ENCODE assay signal across 23 cellular contexts in genomic region chr5:16025681-16026080, GRCh38.
"Had no signal": no experiment of that assay in that cellular context is flagged by ENCODE, and none has a peak within 500 bp of the region (broad histone marks: within the 10 kb centered on the region; RNA-seq: fewer than 3 reads in every experiment).

No MANE protein-coding gene starts in this region.

- H3K36me3 Mint-ChIP-seq: activated naive CD8-positive, alpha-beta T cell treated with anti-CD3 and anti-CD28 coated beads, Interleukin-2, amount 10 ng/mL, durations not matched to agents 7 days and 5 days; immature natural killer cell; natural killer cell treated with Interleukin-12 subunit alpha and Interleukin-12 subunit beta and Interleukin-15 and Interleukin-18, amount 100 ng/mL, for 72 hours had no signal

- DNase-seq: activated CD4-positive, alpha-beta T cell treated with anti-CD3 and anti-CD28 coated beads for 4 hours; activated CD4-positive, alpha-beta T cell treated with anti-CD3 and anti-CD28 coated beads, Interleukin-2, amount 50 U/mL, for 48 hours; activated CD4-positive, CD25-positive, alpha-beta regulatory T cell; activated CD8-positive, alpha-beta memory T cell treated with anti-CD3 and anti-CD28 coated beads, Interleukin-2, amount 50 U/mL, for 48 hours; activated effector memory CD4-positive, alpha-beta T cell treated with Interleukin-2 at 50 U/mL for 16 hours; activated naive CD4-positive, alpha-beta T cell treated with anti-CD3 and anti-CD28 coated beads for 36 hours; activated naive CD8-positive, alpha-beta T cell treated with anti-CD3 and anti-CD28 coated beads, Interleukin-2, amount 10 ng/mL, durations not matched to agents 7 days and 5 days; activated T-cell treated with anti-CD3 and anti-CD28 coated beads, Interleukin-2, amount 50 U/mL, for 48 hours; cortex of kidney; foreskin melanocyte; immature natural killer cell; kidney glomerular epithelial cell; left ventricle myocardium inferior; retina; sigmoid colon; stimulated activated CD4-positive, alpha-beta T cell treated with anti-CD3 and anti-CD28 coated beads, Interleukin-4, amount 100 ng/mL, for 1 hour; stimulated activated naive CD4-positive, alpha-beta T cell; testis; trophoblast cell had no signal

- H3K4me3 ChIP-seq: left ventricle myocardium inferior, sigmoid colon, smooth muscle cell, testis, vagina had no signal

- H3K27ac Mint-ChIP-seq: activated naive CD4-positive, alpha-beta T cell treated with anti-CD3 and anti-CD28 coated beads for 36 hours; activated naive CD8-positive, alpha-beta T cell treated with anti-CD3 and anti-CD28 coated beads, Interleukin-2, amount 10 ng/mL, durations not matched to agents 7 days and 5 days; immature natural killer cell; natural killer cell treated with Interleukin-12 subunit alpha and Interleukin-12 subunit beta and Interleukin-15 and Interleukin-18, amount 100 ng/mL, for 72 hours; progenitor cell of endocrine pancreas had no signal

- H3K4me3 Mint-ChIP-seq: activated naive CD4-positive, alpha-beta T cell treated with anti-CD3 and anti-CD28 coated beads for 36 hours; activated naive CD8-positive, alpha-beta T cell treated with anti-CD3 and anti-CD28 coated beads, Interleukin-2, amount 10 ng/mL, durations not matched to agents 7 days and 5 days; immature natural killer cell; natural killer cell treated with Interleukin-12 subunit alpha and Interleukin-12 subunit beta and Interleukin-15 and Interleukin-18, amount 100 ng/mL, for 72 hours had no signal

- H3K36me3 ChIP-seq: left ventricle myocardium inferior, sigmoid colon, vagina had no signal

- H3K9me3 ChIP-seq: left ventricle myocardium inferior, sigmoid colon, testis, vagina had no signal

- H3K4me1 Mint-ChIP-seq: activated naive CD8-positive, alpha-beta T cell treated with anti-CD3 and anti-CD28 coated beads, Interleukin-2, amount 10 ng/mL, durations not matched to agents 7 days and 5 days; immature natural killer cell had no signal

- H3K27me3 Mint-ChIP-seq: activated naive CD8-positive, alpha-beta T cell treated with anti-CD3 and anti-CD28 coated beads, Interleukin-2, amount 10 ng/mL, durations not matched to agents 7 days and 5 days; natural killer cell treated with Interleukin-12 subunit alpha and Interleukin-12 subunit beta and Interleukin-15 and Interleukin-18, amount 100 ng/mL, for 72 hours; progenitor cell of endocrine pancreas had no signal

- H3K27me3 ChIP-seq: sigmoid colon, testis, vagina had no signal

- H3K4me1 ChIP-seq: left ventricle myocardium inferior, sigmoid colon, testis, vagina had no signal

- ATAC-seq: natural killer cell treated with Interleukin-12 subunit alpha and Interleukin-12 subunit beta and Interleukin-15 and Interleukin-18, amount 100 ng/mL, for 72 hours had no signal
